In the genomic region with DNA sequence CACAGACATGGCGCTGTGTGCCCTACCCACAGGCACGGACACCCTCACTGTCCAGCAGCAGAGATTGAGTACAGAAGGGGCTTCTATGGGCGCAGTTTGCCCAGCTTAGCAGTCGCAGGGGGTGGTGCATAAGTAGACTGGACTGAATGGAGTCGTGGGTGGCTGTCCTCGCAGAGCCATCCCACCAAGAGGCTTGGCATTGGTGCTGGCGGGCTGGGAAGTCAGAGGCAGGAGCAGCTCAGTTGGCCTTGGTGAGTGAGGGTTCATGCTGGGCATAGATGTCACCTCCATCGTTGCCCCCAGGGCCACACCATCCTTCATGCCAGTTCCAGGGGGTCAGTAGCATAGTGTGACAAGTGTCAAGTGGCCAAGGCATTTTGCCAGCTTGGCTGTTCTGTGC, we compare ENCODE assay signal across 20 cellular contexts. TPM values are rescaled to one million over a fixed set of nuclear protein-coding genes. Genes with fewer than 3 reads are reported as not detected.
DNase-seq lines count a peak whose midpoint lies in the region; ATAC-seq, FAIRE-seq and TF ChIP-seq lines count a peak whose summit lies in the region.
"Had no signal": no experiment of that assay in that cellular context is flagged by ENCODE, and none has a peak within 500 bp of the region (broad histone marks: within the 10 kb centered on the region; RNA-seq: fewer than 3 reads in every experiment).

No MANE protein-coding gene starts in this region.

- no peaks in the 10 kb centered on the region for H3K36me3 ChIP-seq in H1 (ENCODE audit: control insufficient read depth in 2 of 4, insufficient read depth in 4 of 4, low read length in 3 of 4)
- no peaks in the 10 kb centered on the region for H3K36me3 ChIP-seq in mesenchymal stem cell (ENCODE audit: control insufficient read depth in 1 of 2, insufficient read depth in 2 of 2, low read depth in 1 of 2, low read length in 2 of 2)
- H3K36me3 ChIP-seq in sigmoid colon: no peaks in the 10 kb centered on the region
- no peaks in the 10 kb centered on the region for H3K36me3 ChIP-seq in GM23338 (ENCODE audit: insufficient read depth)
- H3K36me3 ChIP-seq: BLaER1 treated with 17β-estradiol and CSF1 and Interleukin-3, amounts not matched to agents 10 nM and 100 nM had no signal

- H2AFZ ChIP-seq in H1 (ENCODE audit: low read length) (no peak overlapping the region), mesenchymal stem cell (ENCODE audit: low read depth, low read length) (no peak overlapping the region), GM23338 (no peak overlapping the region)

- H3K23ac ChIP-seq in H1 (ENCODE audit: insufficient read length) (no peak overlapping the region), mesenchymal stem cell (ENCODE audit: low read length in 2 of 2) (no peak overlapping the region)

- H3K9me2 ChIP-seq in GM23338 (ENCODE audit: insufficient read depth): no peaks in the 10 kb centered on the region

- CTCF ChIA-PET in H1 (lab: Charles Lee; ENCODE audit: partially characterized antibody): interaction anchor here (0.6 to 2.4 kb wide), 8 partner anchors 9 to 865 kb away, joined by 3 to 7 read pairs (median 3); no protein-coding TSS in a partner anchor

- WGBS in H1 (ENCODE audit: extremely low coverage in 1 of 2, insufficient coverage in 1 of 2, insufficient read length in 1 of 2, insufficient replicate concordance in 2 of 2, low coverage in 1 of 2, low lambda C conversion rate in 2 of 2, missing lambda C conversion rate in 1 of 2), 2 experiments: 82% methylated on average over 7 of the region's 8 CpGs; no CpG with 5 or more reads in 1 of the 2 experiments
- 93% methylated on average over 8 of the region's 8 CpGs for WGBS in mesenchymal stem cell
- 85 to 98% methylated on average over 8 of the region's 8 CpGs for WGBS in sigmoid colon, 2 donors

- no peaks in the 10 kb centered on the region for H3K36me3 Mint-ChIP-seq in T-helper 17 cell (ENCODE audit: low read depth)
- no peaks in the 10 kb centered on the region; the same call in 2 of the 3 replicates for H3K36me3 Mint-ChIP-seq in GM23338 (ENCODE audit: low read depth)
- H3K36me3 Mint-ChIP-seq: CD8-positive, alpha-beta T cell had no signal

- no peak overlapping the region for H4K5ac ChIP-seq in H1 (ENCODE audit: insufficient read length, low read depth, low read length)

- no peak for FAIRE-seq in H1 (lab: Jason Lieb, UNC)
- FAIRE-seq: GM12878 had no signal

- H3K18ac ChIP-seq in H1 (ENCODE audit: extremely low read depth, low read length): no peak overlapping the region
- H3K18ac ChIP-seq in mesenchymal stem cell (ENCODE audit: low read depth in 1 of 2, low read length in 2 of 2): no peak overlapping the region

- no peaks in the 10 kb centered on the region for H3K79me2 ChIP-seq in H1 (ENCODE audit: control insufficient read depth in 1 of 2, insufficient read depth in 2 of 2, low read length in 2 of 2)
- H3K79me2 ChIP-seq in GM23338 (replicated peaks; ENCODE audit: insufficient read depth): no peaks in the 10 kb centered on the region

- H2BK20ac ChIP-seq in H1 (ENCODE audit: low read length): no peak overlapping the region

- H3K14ac ChIP-seq in H1 (ENCODE audit: insufficient read length): no peak overlapping the region
- no peak overlapping the region for H3K14ac ChIP-seq in mesenchymal stem cell (ENCODE audit: low read length in 2 of 2)

- TF ChIP-seq EP300 in H1 (IDR thresholded peaks at IDR 0.05; ENCODE audit: borderline replicate concordance in 1 of 2, low read depth in 2 of 2, low read length in 2 of 2) (no peak), sigmoid colon (IDR thresholded peaks at IDR 0.05) (no peak)

- H4K20me1 ChIP-seq in H1 (replicated peaks in 1 of 2; ENCODE audit: control insufficient read depth in 1 of 2, insufficient read depth in 2 of 2, low read length in 2 of 2) (no peaks in the 10 kb centered on the region), GM23338 (replicated peaks; ENCODE audit: insufficient read depth) (no peaks in the 10 kb centered on the region)
- H4K20me1 ChIP-seq: BLaER1 treated with 17β-estradiol and CSF1 and Interleukin-3, amounts not matched to agents 10 nM and 100 nM had no signal

- H4K91ac ChIP-seq in H1 (replicated peaks; ENCODE audit: insufficient read length, low read length) (no peak overlapping the region), mesenchymal stem cell (ENCODE audit: low read length) (no peak overlapping the region)

- H3K4me3 Mint-ChIP-seq in T-helper 17 cell (no peak overlapping the region), GM23338 (no peak overlapping the region)
- H3K4me3 Mint-ChIP-seq: B cell; CD8-positive, alpha-beta T cell; H9 had no signal

- H3K4me2 ChIP-seq in H1 (ENCODE audit: insufficient read depth in 1 of 2, low read depth in 2 of 2, low read length in 2 of 2): no peak overlapping the region
- no peak overlapping the region for H3K4me2 ChIP-seq in mesenchymal stem cell (ENCODE audit: low read length, poor library complexity, severe bottlenecking)
- H3K4me2 ChIP-seq in GM23338: no peak overlapping the region

- H2AK5ac ChIP-seq in H1 (ENCODE audit: low read depth, low read length) (0 out of 2 replicates have a peak overlapping the region, but pooled peaks have one; percentile 28), mesenchymal stem cell (ENCODE audit: low read length, severe bottlenecking) (no peak overlapping the region)

- peaks cover 3 to 8% (median 5%) of the 10 kb centered on the region in 4 experiments; a peak in 6 of 7 replicates for H3K4me1 ChIP-seq in H1 (replicated peaks in 1 of 4; ENCODE audit: control insufficient read depth in 3 of 4, insufficient read depth in 4 of 4, low read length in 3 of 4)
- H3K4me1 ChIP-seq in mesenchymal stem cell (ENCODE audit: control insufficient read depth, insufficient read depth, low read depth, low read length): peaks cover 9% of the 10 kb centered on the region
- H3K4me1 ChIP-seq in sigmoid colon: peaks cover 0 to 15% (median 9%) of the 10 kb centered on the region in 4 donors
- H3K4me1 ChIP-seq in GM23338 (ENCODE audit: insufficient read depth): peaks cover 9% of the 10 kb centered on the region

- no peaks in the 10 kb centered on the region for H3K9me3 ChIP-seq in T-helper 17 cell (ENCODE audit: control insufficient read depth, low read length, poor library complexity, severe bottlenecking)
- H3K9me3 ChIP-seq in H1 (ENCODE audit: insufficient read depth in 2 of 2, low read depth in 1 of 2, low read length in 1 of 2): no peaks in the 10 kb centered on the region
- H3K9me3 ChIP-seq in mesenchymal stem cell (ENCODE audit: control insufficient read depth, low read length): no peaks in the 10 kb centered on the region
- H3K9me3 ChIP-seq in sigmoid colon: no peaks in the 10 kb centered on the region
- H3K9me3 ChIP-seq: BLaER1 treated with 17β-estradiol and CSF1 and Interleukin-3, amounts not matched to agents 10 nM and 100 nM had no signal

- H4K8ac ChIP-seq in H1 (ENCODE audit: extremely low read depth, insufficient read depth, low read length): no peak overlapping the region
- H4K8ac ChIP-seq in mesenchymal stem cell (ENCODE audit: low read length): peak overlapping the region; percentile 12

- no peak overlapping the region for H3K56ac ChIP-seq in H1 (replicated peaks; ENCODE audit: insufficient read length, low read depth, low read length)

- no peak overlapping the region for H2BK12ac ChIP-seq in H1 (ENCODE audit: low read depth, low read length)
- H2BK12ac ChIP-seq in mesenchymal stem cell (ENCODE audit: low read length in 2 of 2): peak overlapping the region in 1 of 2 experiments; percentile 21

- TF ChIP-seq CTCF in H1 (IDR thresholded peaks at IDR 0.05; ENCODE audit: control extremely low read depth in 1 of 3, insufficient read depth in 1 of 3, low read depth in 1 of 3, low read length in 3 of 3) (no peak), sigmoid colon (IDR thresholded peaks at IDR 0.05) (no peak), GM23338 (conservative IDR thresholded peaks at IDR 0.05; ENCODE audit: low read depth in 2 of 2) (no peak)

- H3K9me3 Mint-ChIP-seq in GM23338: no peaks in the 10 kb centered on the region; the same call in 2 of the 3 replicates
- H3K9me3 Mint-ChIP-seq: CD8-positive, alpha-beta T cell; H9 had no signal

- DNase-seq in T-helper 17 cell (no peak), H1 (ENCODE audit: low read depth in 1 of 2, low spot score in 2 of 2) (peak in 1 of 2 experiments; percentile 33), mesenchymal stem cell (no peak), sigmoid colon (peak; percentile 57), DMS 273 (lab: John Stamatoyannopoulos, UW; ENCODE audit: unreplicated experiment) (no peak), GM23338 (ENCODE audit: low spot score) (no peak)
- DNase-seq in stimulated activated CD4-positive, alpha-beta T cell treated with anti-CD3 and anti-CD28 coated beads, Interleukin-4, amount 100 ng/mL, for 24 hours: no peak
- DNase-seq: Calu3; CD8-positive, alpha-beta T cell; DMS 273 treated with DMSO at 0.1 percent for 48 hours; DMS53; EL; GOT3; H9 had no signal

- H3K4ac ChIP-seq in H1 (replicated peaks; ENCODE audit: insufficient read length, low read depth, low read length): no peak overlapping the region
- no peak overlapping the region for H3K4ac ChIP-seq in mesenchymal stem cell (ENCODE audit: low read depth in 1 of 2, low read length in 2 of 2)

- H3K27ac ChIP-seq in H1 (ENCODE audit: low read depth, low read length) (no peak overlapping the region), mesenchymal stem cell (ENCODE audit: low read length, poor library complexity, severe bottlenecking) (no peak overlapping the region), sigmoid colon (no peak overlapping the region), GM23338 (ENCODE audit: low read depth) (no peak overlapping the region)

- POLR2A ChIA-PET in H1 (lab: Charles Lee; ENCODE audit: partially characterized antibody): interaction anchor here (0.8 to 1.1 kb wide), 2 partner anchors 11 kb away, joined by 3 read pairs; no protein-coding TSS in a partner anchor

- H3K27me3 Mint-ChIP-seq in T-helper 17 cell: no peaks in the 10 kb centered on the region
- peaks cover 5% of the 10 kb centered on the region for H3K27me3 Mint-ChIP-seq in GM23338 (ENCODE audit: insufficient read depth, low read depth, poor library complexity)

- H3K27ac Mint-ChIP-seq in T-helper 17 cell: peak overlapping the region; percentile 11
- H3K27ac Mint-ChIP-seq in GM23338: no peak overlapping the region
- H3K27ac Mint-ChIP-seq: B cell; CD8-positive, alpha-beta T cell; H9 had no signal

- intact Hi-C loops in sigmoid colon (cut with DNase I): loop anchor here (10.0 kb wide), 1 partner anchor 220 kb away; no protein-coding TSS in a partner anchor

- no peak for TF ChIP-seq RAD21 in H1 (IDR thresholded peaks at IDR 0.05 in 1 of 2, conservative IDR thresholded peaks at IDR 0.05 in 1 of 2; ENCODE audit: low read depth in 2 of 2, low read length in 2 of 2)

- no peaks in the 10 kb centered on the region for H3K23me2 ChIP-seq in H1 (ENCODE audit: low read depth, low read length)

- H2BK15ac ChIP-seq in H1 (ENCODE audit: low read length): no peak overlapping the region
- H2BK15ac ChIP-seq in mesenchymal stem cell (ENCODE audit: low read depth, poor library complexity, severe bottlenecking): no peak overlapping the region

- no peak overlapping the region for H2BK120ac ChIP-seq in H1 (replicated peaks; ENCODE audit: low read depth, low read length)
- no peak overlapping the region for H2BK120ac ChIP-seq in mesenchymal stem cell (ENCODE audit: low read depth, low read length)

- TF ChIP-seq POLR2A in H1 (IDR thresholded peaks at IDR 0.05; ENCODE audit: control extremely low read depth in 1 of 2, low read depth in 2 of 2, low read length in 2 of 2) (no peak), sigmoid colon (IDR thresholded peaks at IDR 0.05) (no peak)

- H3K4me3 ChIP-seq in H1 (ENCODE audit: extremely low read depth in 1 of 4, insufficient read depth in 2 of 4, low read depth in 3 of 4, low read length in 4 of 4): no peak overlapping the region
- H3K4me3 ChIP-seq in mesenchymal stem cell (ENCODE audit: insufficient read depth in 1 of 2, low read depth in 1 of 2, low read length in 2 of 2): no peak overlapping the region
- no peak overlapping the region for H3K4me3 ChIP-seq in sigmoid colon
- no peak overlapping the region for H3K4me3 ChIP-seq in GM23338
- H3K4me3 ChIP-seq: BLaER1 treated with 17β-estradiol and CSF1 and Interleukin-3, amounts not matched to agents 10 nM and 100 nM; GM12878 had no signal

- H3K9ac ChIP-seq in H1 (replicated peaks in 1 of 4; ENCODE audit: extremely low read depth in 1 of 4, low read depth in 3 of 4, low read length in 3 of 4) (no peak overlapping the region), mesenchymal stem cell (ENCODE audit: low read length) (no peak overlapping the region)

- ATAC-seq in T-helper 17 cell (no peak), GM18870 (IDR thresholded peaks at IDR 0.05; ENCODE audit: unreplicated experiment) (no peak), GM23338 (no peak)
- ATAC-seq: CD8-positive, alpha-beta T cell; GM12878 had no signal

- no peaks in the 10 kb centered on the region for H3K27me3 ChIP-seq in H1 (replicated peaks in 1 of 4; ENCODE audit: control insufficient read depth in 3 of 4, extremely low read depth in 1 of 4, insufficient read depth in 3 of 4, low read length in 3 of 4)
- H3K27me3 ChIP-seq in mesenchymal stem cell (ENCODE audit: control insufficient read depth in 1 of 2, insufficient read depth in 1 of 2, low read length in 2 of 2): peaks cover 0 to 12% of the 10 kb centered on the region in 2 experiments
- no peaks in the 10 kb centered on the region for H3K27me3 ChIP-seq in sigmoid colon
- no peaks in the 10 kb centered on the region for H3K27me3 ChIP-seq in GM23338 (ENCODE audit: insufficient read depth)
- H3K27me3 ChIP-seq: BLaER1 treated with 17β-estradiol and CSF1 and Interleukin-3, amounts not matched to agents 10 nM and 100 nM had no signal

- H3K4me1 Mint-ChIP-seq in T-helper 17 cell: peaks cover 15% of the 10 kb centered on the region
- peaks cover 16% of the 10 kb centered on the region for H3K4me1 Mint-ChIP-seq in GM23338
- H3K4me1 Mint-ChIP-seq: B cell had no signal

- H2BK5ac ChIP-seq in H1 (ENCODE audit: low read depth, low read length) (no peak overlapping the region), mesenchymal stem cell (ENCODE audit: low read depth, low read length, poor library complexity, severe bottlenecking) (no peak overlapping the region)

- no peaks in the 10 kb centered on the region for H3F3A ChIP-seq in GM23338 (replicated peaks; ENCODE audit: low read depth)

- H3K79me1 ChIP-seq in H1 (ENCODE audit: low read depth, low read length) (no peaks in the 10 kb centered on the region), mesenchymal stem cell (replicated peaks; ENCODE audit: low read length, poor library complexity, severe bottlenecking) (no peaks in the 10 kb centered on the region)

RNA-seq across cellular contexts. Expression of gene SUMO4, which starts 25.2 kb away (rescaled TPM):
- total RNA-seq in T-helper 17 cell (10 to 100 TPM in 1 of 2 donors, 1 to 10 TPM in 1; 9.0 to 11.4 TPM), sigmoid colon (10 to 100 TPM in 1 of 4 donors, 1 to 10 TPM in 3; 3.4 to 11.1 (median 5.7) TPM)
- 1.0 and 1.3 TPM in 2 replicates for total RNA-seq in H1 (2021; fragmentation: NEBNext Ultra II Directional; extraction: Animal tissue kit (Norgen Biotek cat#: 25700))
- polyA plus RNA-seq in H1 (2011; rRNA removed) (0.09 TPM in 1 of 2 replicates, not detected in the other), sigmoid colon (under 1 TPM in 1 of 3 donors, not detected in 2; 0.39 TPM), GM23338 (2016; fragmentation: Nextera tagmentation; extraction: Ambion mirVana) (1.2 and 2.1 TPM in 2 replicates)
- not detected for polyA plus RNA-seq in H1 (2011; cell fraction: cytosol; rRNA removed)
- polyA plus RNA-seq in H1 (2011; cell fraction: nucleus; rRNA removed): 0.29 TPM
- polyA plus RNA-seq in H1 (2012, experiment 1 of 2): 0.15 to 0.35 TPM in 2 of 4 replicates, not detected in the others
- not detected for polyA plus RNA-seq in H1 (2012, experiment 2 of 2)
- polyA plus RNA-seq in H1 (2013, experiment 1 of 2): 0.22 TPM
- polyA plus RNA-seq in H1 (2013, experiment 2 of 2): 0.07 TPM
- 2.1 and 2.5 TPM in 2 replicates for polyA minus RNA-seq in H1 (2011; rRNA and poly(A)+ RNA removed)
- polyA minus RNA-seq in H1 (2011; cell fraction: cytosol; rRNA and poly(A)+ RNA removed): not detected
- 6.0 TPM for polyA minus RNA-seq in H1 (2011; cell fraction: nucleus; rRNA and poly(A)+ RNA removed)
- polyA plus RNA-seq in mesenchymal stem cell (2013, experiment 1 of 2): 0.14 TPM
- polyA plus RNA-seq in mesenchymal stem cell (2013, experiment 2 of 2): 0.11 TPM
- 0.74 and 1.9 TPM in 2 replicates for total RNA-seq in GM23338 (2014; rRNA removed; shearing (Covaris generic))
- total RNA-seq: G401 had no signal

RNA-seq across cellular contexts. Expression of gene ZC3H12D, which starts 59.6 kb away (rescaled TPM):
- total RNA-seq in T-helper 17 cell (100 to 1,000 TPM; 219 to 248 TPM), sigmoid colon (1 to 10 TPM in 3 of 4 donors, under 1 TPM in 1; 0.71 to 4.9 (median 1.2) TPM)
- total RNA-seq in H1 (2021; fragmentation: NEBNext Ultra II Directional; extraction: Animal tissue kit (Norgen Biotek cat#: 25700)): 0.07 and 0.08 TPM in 2 replicates
- polyA plus RNA-seq in H1 (2011; rRNA removed) (0.05 TPM in 2 replicates), sigmoid colon (1 to 10 TPM; 3.6 to 9.2 (median 8.3) TPM), GM23338 (2016; fragmentation: Nextera tagmentation; extraction: Ambion mirVana) (not detected in 2 replicates)
- 0.13 TPM for polyA plus RNA-seq in H1 (2011; cell fraction: cytosol; rRNA removed)
- 0.20 TPM for polyA plus RNA-seq in H1 (2011; cell fraction: nucleus; rRNA removed)
- 0.03 to 0.09 TPM in 2 of 4 replicates, not detected in the others for polyA plus RNA-seq in H1 (2012, experiment 1 of 2)
- polyA plus RNA-seq in H1 (2012, experiment 2 of 2): not detected
- polyA plus RNA-seq in H1 (2013, experiment 1 of 2): 0.10 TPM
- 0.04 TPM for polyA plus RNA-seq in H1 (2013, experiment 2 of 2)
- polyA minus RNA-seq in H1 (2011; rRNA and poly(A)+ RNA removed): 0.05 and 0.09 TPM in 2 replicates
- polyA minus RNA-seq in H1 (2011; cell fraction: cytosol; rRNA and poly(A)+ RNA removed): not detected
- 0.20 TPM for polyA minus RNA-seq in H1 (2011; cell fraction: nucleus; rRNA and poly(A)+ RNA removed)
- polyA plus RNA-seq in mesenchymal stem cell (2013, experiment 1 of 2): 0.04 TPM
- polyA plus RNA-seq in mesenchymal stem cell (2013, experiment 2 of 2): 0.04 TPM
- 0.04 and 0.07 TPM in 2 replicates for total RNA-seq in GM23338 (2014; rRNA removed; shearing (Covaris generic))
- total RNA-seq: G401, HT-29 had no signal

Comparison
In these comparisons a context has a peak if more than half of its experiments do, and no peak if none do; other contexts are left out.
1. RNA of gene ZC3H12D, which starts 59.6 kb away (total RNA-seq): 219 to 248 TPM in T-helper 17 cell; 0.71 to 4.9 TPM in sigmoid colon, 0.07 to 0.08 TPM in H1 and 0.04 to 0.07 TPM in GM23338; every median in the first group is over 10 times any median in the second.